Comparison of ENCODE assay signal across 19 cellular contexts in genomic region chr10:7389844-7390243, GRCh38. TPM values are rescaled to one million over a fixed set of nuclear protein-coding genes. Genes with fewer than 3 reads are reported as not detected.
A peak's percentile ranks its signal among the peaks of the same experiment; 100 is the strongest.
DNase-seq lines count a peak whose midpoint lies in the region; ATAC-seq and TF ChIP-seq lines count a peak whose summit lies in the region.
"Had no signal": no experiment of that assay in that cellular context is flagged by ENCODE, and none has a peak within 500 bp of the region (broad histone marks: within the 10 kb centered on the region; RNA-seq: fewer than 3 reads in every experiment).

No MANE protein-coding gene starts in this region.

- H3K36me3 Mint-ChIP-seq in activated CD4-positive, alpha-beta memory T cell treated with anti-CD3 and anti-CD28 coated beads for 36 hours, result no peaks in the 10 kb centered on the region
- H3K36me3 Mint-ChIP-seq in activated CD4-positive, alpha-beta memory T cell treated with anti-CD3 and anti-CD28 coated beads, Interleukin-2, amount 10 ng/mL, durations not matched to agents 7 days and 5 days (ENCODE audit: low read depth), result peaks cover 10% of the 10 kb centered on the region
- no peaks in the 10 kb centered on the region for H3K36me3 Mint-ChIP-seq in CD4-positive, alpha-beta memory T cell
- H3K36me3 Mint-ChIP-seq in effector memory CD8-positive, alpha-beta T cell (ENCODE audit: insufficient read depth), result peaks cover 2% of the 10 kb centered on the region

- H3K4me1 ChIP-seq in CD4-positive, alpha-beta memory T cell (ENCODE audit: insufficient read depth, low read length), result peaks cover 27% of the 10 kb centered on the region

- no peaks in the 10 kb centered on the region for H3K9me2 ChIP-seq in SU-DHL-6 (replicated peaks; ENCODE audit: insufficient read depth, low read length)

- intact Hi-C loops in activated CD4-positive, alpha-beta memory T cell treated with anti-CD3 and anti-CD28 coated beads for 36 hours (cut with micrococcal nuclease), result no loop called here
- intact Hi-C loops in CD4-positive, alpha-beta memory T cell (cut with micrococcal nuclease), result loop anchor here (2.0 kb wide), 1 partner anchor 19 kb away; no protein-coding TSS in a partner anchor

- no peak overlapping the region for H3K27ac ChIP-seq in CD4-positive, alpha-beta memory T cell (ENCODE audit: low read depth, low read length)
- H3K27ac ChIP-seq in SU-DHL-6 (ENCODE audit: low read depth, low read length), result no peak overlapping the region
- H3K27ac ChIP-seq: neutrophil had no signal

- H4K20me1 ChIP-seq in SU-DHL-6 (ENCODE audit: low read depth, low read length), result peaks cover 21% of the 10 kb centered on the region; the same call in 1 of the 2 replicates

- no peaks in the 10 kb centered on the region for H3K27me3 Mint-ChIP-seq in activated CD4-positive, alpha-beta memory T cell treated with anti-CD3 and anti-CD28 coated beads for 36 hours
- H3K27me3 Mint-ChIP-seq in activated CD4-positive, alpha-beta memory T cell treated with anti-CD3 and anti-CD28 coated beads, Interleukin-2, amount 10 ng/mL, durations not matched to agents 7 days and 5 days, result no peaks in the 10 kb centered on the region
- no peaks in the 10 kb centered on the region for H3K27me3 Mint-ChIP-seq in CD4-positive, alpha-beta memory T cell
- H3K27me3 Mint-ChIP-seq in effector memory CD8-positive, alpha-beta T cell, result no peaks in the 10 kb centered on the region
- H3K27me3 Mint-ChIP-seq: IgD-negative memory B cell had no signal

- no peaks in the 10 kb centered on the region for H3K9me3 ChIP-seq in CD4-positive, alpha-beta memory T cell (ENCODE audit: control insufficient read depth in 1 of 2, low read length in 2 of 2)
- no peaks in the 10 kb centered on the region for H3K9me3 ChIP-seq in SU-DHL-6 (ENCODE audit: insufficient read depth, low read length)
- H3K9me3 ChIP-seq: HAP-1, mucosa of descending colon, neutrophil, spleen had no signal

- no peak for DNase-seq in activated CD4-positive, alpha-beta memory T cell treated with anti-CD3 and anti-CD28 coated beads for 36 hours
- no peak for DNase-seq in activated CD4-positive, alpha-beta memory T cell treated with anti-CD3 and anti-CD28 coated beads, Interleukin-2, amount 10 ng/mL, durations not matched to agents 7 days and 5 days
- no peak for DNase-seq in CD4-positive, alpha-beta memory T cell
- DNase-seq in effector memory CD8-positive, alpha-beta T cell, result no peak
- no peak for DNase-seq in SIG-M5 treated with dmso at 0.1 percent for 504 hours (lab: John Stamatoyannopoulos, UW; ENCODE audit: unreplicated experiment)
- no peak for DNase-seq in AG08395 (ENCODE audit: low spot score)
- DNase-seq in dermis blood vessel endothelial cell, result no peak
- DNase-seq: activated gamma-delta T cell treated with Interleukin-2 at 50 U/mL for 16 hours; mucosa of descending colon; NCI-H1048; NCI-H2029 treated with DMSO at 0.1 percent for 48 hours; NCI-H446; spleen; stimulated activated CD8-positive, alpha-beta memory T cell treated with anti-CD3 and anti-CD28 coated beads, Interleukin-4, amount 100 ng/mL, for 48 hours had no signal

- no peak overlapping the region for H2AFZ ChIP-seq in SU-DHL-6 (ENCODE audit: low read depth, low read length, severe bottlenecking)

- H3K9ac ChIP-seq in SU-DHL-6 (ENCODE audit: low read length), result no peak overlapping the region

- CTCF ChIA-PET in activated CD4-positive, alpha-beta memory T cell treated with anti-CD3 and anti-CD28 coated beads for 36 hours (lab: Charles Lee), result interaction anchor here (1.4 to 1.6 kb wide), 3 partner anchors 19 to 472 kb away, joined by 3 to 5 read pairs (median 5); no protein-coding TSS in a partner anchor
- CTCF ChIA-PET in activated CD4-positive, alpha-beta memory T cell treated with anti-CD3 and anti-CD28 coated beads, Interleukin-2, amount 10 ng/mL, durations not matched to agents 7 days and 5 days (lab: Charles Lee), result no interaction called here
- CTCF ChIA-PET in CD4-positive, alpha-beta memory T cell (lab: Charles Lee; ENCODE audit: partially characterized antibody), result interaction anchor here (0.6 to 1.5 kb wide), 6 partner anchors 9 to 470 kb away, joined by 3 to 4 read pairs (median 4); no protein-coding TSS in a partner anchor

- no peak for ATAC-seq in effector memory CD8-positive, alpha-beta T cell (replicated peaks)
- ATAC-seq: mucosa of descending colon had no signal

- peaks cover 91% of the 10 kb centered on the region for H3K79me2 ChIP-seq in SU-DHL-6 (ENCODE audit: insufficient read depth, low read length)

- H3K36me3 ChIP-seq in CD4-positive, alpha-beta memory T cell (ENCODE audit: insufficient read depth, low read length), result no peaks in the 10 kb centered on the region
- H3K36me3 ChIP-seq in SU-DHL-6 (ENCODE audit: low read length), result no peaks in the 10 kb centered on the region
- H3K36me3 ChIP-seq: HAP-1, neutrophil had no signal

- POLR2A ChIA-PET in activated CD4-positive, alpha-beta memory T cell treated with anti-CD3 and anti-CD28 coated beads for 36 hours (lab: Charles Lee), result no interaction called here
- POLR2A ChIA-PET in activated CD4-positive, alpha-beta memory T cell treated with anti-CD3 and anti-CD28 coated beads, Interleukin-2, amount 10 ng/mL, durations not matched to agents 7 days and 5 days (lab: Charles Lee), result interaction anchor here (1.1 kb wide), 1 partner anchor 12 kb away, joined by 3 read pairs; no protein-coding TSS in a partner anchor
- POLR2A ChIA-PET in CD4-positive, alpha-beta memory T cell (lab: Charles Lee; ENCODE audit: partially characterized antibody), result interaction anchor here (1.1 to 1.9 kb wide), 2 partner anchors 20 to 130 kb away, joined by 4 to 6 read pairs; partner anchors contain the start of gene SFMBT2

- H3K9me3 Mint-ChIP-seq in activated CD4-positive, alpha-beta memory T cell treated with anti-CD3 and anti-CD28 coated beads for 36 hours, result no peaks in the 10 kb centered on the region
- no peaks in the 10 kb centered on the region for H3K9me3 Mint-ChIP-seq in activated CD4-positive, alpha-beta memory T cell treated with anti-CD3 and anti-CD28 coated beads, Interleukin-2, amount 10 ng/mL, durations not matched to agents 7 days and 5 days
- H3K9me3 Mint-ChIP-seq in CD4-positive, alpha-beta memory T cell, result no peaks in the 10 kb centered on the region
- H3K9me3 Mint-ChIP-seq in effector memory CD8-positive, alpha-beta T cell, result no peaks in the 10 kb centered on the region
- H3K9me3 Mint-ChIP-seq: CD14-positive monocyte, IgD-negative memory B cell had no signal

- peak overlapping the region; percentile 3 for H3K27ac Mint-ChIP-seq in activated CD4-positive, alpha-beta memory T cell treated with anti-CD3 and anti-CD28 coated beads for 36 hours
- H3K27ac Mint-ChIP-seq in activated CD4-positive, alpha-beta memory T cell treated with anti-CD3 and anti-CD28 coated beads, Interleukin-2, amount 10 ng/mL, durations not matched to agents 7 days and 5 days, result no peak overlapping the region
- H3K27ac Mint-ChIP-seq in CD4-positive, alpha-beta memory T cell, result peak overlapping the region; percentile 24 to 84 (median 75)
- H3K27ac Mint-ChIP-seq in effector memory CD8-positive, alpha-beta T cell, result peak overlapping the region in 1 of 2 donors; percentile 86
- H3K27ac Mint-ChIP-seq: IgD-negative memory B cell had no signal

- H3F3A ChIP-seq in SU-DHL-6 (ENCODE audit: insufficient read depth), result no peaks in the 10 kb centered on the region

- peak overlapping the region; percentile 42 for H3K4me2 ChIP-seq in SU-DHL-6 (ENCODE audit: low read depth, low read length, poor library complexity, severe bottlenecking)

- H3K4me1 Mint-ChIP-seq in activated CD4-positive, alpha-beta memory T cell treated with anti-CD3 and anti-CD28 coated beads for 36 hours (ENCODE audit: low read depth), result peaks cover 50% of the 10 kb centered on the region
- peaks cover 37% of the 10 kb centered on the region for H3K4me1 Mint-ChIP-seq in activated CD4-positive, alpha-beta memory T cell treated with anti-CD3 and anti-CD28 coated beads, Interleukin-2, amount 10 ng/mL, durations not matched to agents 7 days and 5 days
- peaks cover 41 to 59% (median 50%) of the 10 kb centered on the region in 4 donors for H3K4me1 Mint-ChIP-seq in CD4-positive, alpha-beta memory T cell
- H3K4me1 Mint-ChIP-seq in effector memory CD8-positive, alpha-beta T cell (ENCODE audit: low read depth in 2 of 2), result peaks cover 42 to 52% of the 10 kb centered on the region in 2 donors

- H3K27me3 ChIP-seq in CD4-positive, alpha-beta memory T cell (ENCODE audit: insufficient read depth, low read length), result no peaks in the 10 kb centered on the region
- no peaks in the 10 kb centered on the region for H3K27me3 ChIP-seq in SU-DHL-6 (ENCODE audit: low read length)
- H3K27me3 ChIP-seq: neutrophil, spleen had no signal

- no peak for TF ChIP-seq CTCF in SU-DHL-6 (IDR thresholded peaks at IDR 0.05; ENCODE audit: insufficient read depth, low read length, poor library complexity, severe bottlenecking)

- H3K4me3 Mint-ChIP-seq in activated CD4-positive, alpha-beta memory T cell treated with anti-CD3 and anti-CD28 coated beads for 36 hours, result no peak overlapping the region
- no peak overlapping the region for H3K4me3 Mint-ChIP-seq in activated CD4-positive, alpha-beta memory T cell treated with anti-CD3 and anti-CD28 coated beads, Interleukin-2, amount 10 ng/mL, durations not matched to agents 7 days and 5 days
- peak overlapping the region; percentile 3 to 71 (median 52) for H3K4me3 Mint-ChIP-seq in CD4-positive, alpha-beta memory T cell
- H3K4me3 Mint-ChIP-seq in effector memory CD8-positive, alpha-beta T cell, result peak overlapping the region; percentile 19 to 58
- H3K4me3 Mint-ChIP-seq: CD14-positive monocyte had no signal

- H3K4me3 ChIP-seq in CD4-positive, alpha-beta memory T cell (ENCODE audit: low read length in 2 of 2), result no peak overlapping the region
- no peak overlapping the region for H3K4me3 ChIP-seq in SU-DHL-6 (ENCODE audit: insufficient read depth, low read length, poor library complexity, severe bottlenecking)
- H3K4me3 ChIP-seq: HAP-1, mucosa of descending colon, spleen had no signal

RNA-seq across cellular contexts. Expression of gene SFMBT2, which starts 21.0 kb away (rescaled TPM):
- total RNA-seq in activated CD4-positive, alpha-beta memory T cell treated with anti-CD3 and anti-CD28 coated beads for 36 hours, result 10 to 100 TPM; 12.8 to 15.4 TPM
- 10 to 100 TPM; 25.8 to 27.0 TPM for total RNA-seq in activated CD4-positive, alpha-beta memory T cell treated with anti-CD3 and anti-CD28 coated beads, Interleukin-2, amount 10 ng/mL, durations not matched to agents 7 days and 5 days
- 10 to 100 TPM; 20.0 to 22.3 TPM for total RNA-seq in CD4-positive, alpha-beta memory T cell
- polyA plus RNA-seq in CD4-positive, alpha-beta memory T cell, result 1 to 10 TPM; 1.7 to 3.3 TPM
- 2.2 and 5.4 TPM in 2 replicates for total RNA-seq in dermis blood vessel endothelial cell

Comparison
In these comparisons a context has a peak if more than half of its experiments do, and no peak if none do; other contexts are left out.
1. H3K4me3 Mint-ChIP-seq: peak in CD4-positive, alpha-beta memory T cell (8 of 8) and effector memory CD8-positive, alpha-beta T cell (2 of 2); none in activated CD4-positive, alpha-beta memory T cell treated with anti-CD3 and anti-CD28 coated beads for 36 hours (single experiment) and activated CD4-positive, alpha-beta memory T cell treated with anti-CD3 and anti-CD28 coated beads, Interleukin-2, amount 10 ng/mL, durations not matched to agents 7 days and 5 days (single experiment).